Comparison of ENCODE assay signal across 22 cellular contexts in genomic region chr4:22587253-22587652, GRCh38.
"Had no signal": no experiment of that assay in that cellular context is flagged by ENCODE, and none has a peak within 500 bp of the region (broad histone marks: within the 10 kb centered on the region; RNA-seq: fewer than 3 reads in every experiment).

No MANE protein-coding gene starts in this region.

- H3K36me3 ChIP-seq: SJSA1 had no signal

- ATAC-seq: HepG2 had no signal

- DNase-seq: IMR-90, Karpas-422, KG1, MM.1S, NCI-H1092 treated with DMSO at 0.1 percent for 48 hours, NCI-H1436, NCI-H187, NCI-H2029, NCI-H2081 treated with DMSO at 0.1 percent for 48 hours, NCI-H2171, NCI-H226, NCI-H446, NCI-H510A, NCI-H524 treated with DMSO at 0.1 percent for 48 hours, NCI-H69, NCI-H774, Right ventricle myocardium superior, RPMI8226, SIG-M5 had no signal

- H3K27ac ChIP-seq: SJSA1, SK-N-MC had no signal

- H3K4me1 ChIP-seq: SJSA1 had no signal

- H3K4me3 ChIP-seq: SJSA1, SK-N-MC had no signal

- H3K9me3 ChIP-seq: SJSA1 had no signal

- H3K27me3 ChIP-seq: SJSA1 had no signal
